Comparison of ENCODE assay signal across 27 cellular contexts in the genomic region with DNA sequence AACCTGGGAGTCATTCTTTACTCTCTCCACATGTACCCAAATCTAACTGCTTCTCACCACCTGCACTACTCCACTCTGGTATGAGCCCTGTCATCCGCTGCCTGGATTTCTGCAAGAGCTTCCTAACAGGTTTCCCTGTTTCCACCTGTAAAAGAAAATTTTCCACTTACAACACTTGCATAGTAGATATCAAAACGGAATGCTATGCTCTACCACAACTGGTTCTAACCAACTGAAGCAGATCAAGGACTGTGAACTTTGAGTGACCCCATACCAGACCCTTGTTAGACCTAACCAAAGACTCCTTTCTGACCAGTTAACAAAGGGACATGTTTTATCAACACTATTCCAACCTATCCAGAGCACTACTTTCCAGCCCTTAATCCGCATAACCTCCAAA.
"Had no signal": no experiment of that assay in that cellular context is flagged by ENCODE, and none has a peak within 500 bp of the region (broad histone marks: within the 10 kb centered on the region; RNA-seq: fewer than 3 reads in every experiment).

No MANE protein-coding gene starts in this region.

- H3K36me3 ChIP-seq: lower lobe of right lung, neutrophil, pancreas, suprapubic skin, transverse colon, upper lobe of right lung, uterus had no signal

- H3K27me3 ChIP-seq: neutrophil, pancreas, suprapubic skin, transverse colon, upper lobe of right lung, uterus had no signal

- FAIRE-seq: endometrium, frontal cortex, pancreas had no signal

- H3K4me1 ChIP-seq: upper lobe of right lung, uterus had no signal

- H3K4me2 ChIP-seq: smooth muscle cell had no signal

- H3K27ac ChIP-seq: coronary artery, lower lobe of right lung, neutrophil, pancreas, suprapubic skin, transverse colon, upper lobe of right lung, uterus had no signal

- DNase-seq: dermis blood vessel endothelial cell; effector memory CD8-positive, alpha-beta T cell; erythroblast; hypothalamus; immature natural killer cell; islet precursor cell; kidney glomerular epithelial cell; left colon; left ventricle myocardium superior; lower lobe of right lung; natural killer cell; pancreas; stimulated activated CD4-positive, alpha-beta T cell treated with anti-CD3 and anti-CD28 coated beads, Interleukin-12 subunit alpha, Interleukin-12 subunit beta, amount 100 ng/mL, for 4 hours; stimulated activated CD4-positive, alpha-beta T cell treated with anti-CD3 and anti-CD28 coated beads, Interleukin-1b, Interleukin-23, amount 100 ng/mL, for 48 hours; stimulated activated CD4-positive, alpha-beta T cell treated with anti-CD3 and anti-CD28 coated beads, Interleukin-4, amount 100 ng/mL, for 1 hour; stimulated activated CD8-positive, alpha-beta memory T cell treated with anti-CD3 and anti-CD28 coated beads, Interleukin-4, amount 100 ng/mL, for 48 hours; stimulated activated naive CD4-positive, alpha-beta T cell; stimulated activated naive CD8-positive, alpha-beta T cell treated with anti-CD3 and anti-CD28 coated beads, Interleukin-15, amount 100 ng/mL, for 72 hours; transverse colon; upper lobe of right lung; uterus had no signal

- H3K4me3 ChIP-seq: coronary artery, lower lobe of right lung, pancreas, smooth muscle cell, suprapubic skin, transverse colon, upper lobe of right lung, uterus had no signal

- H3K9me3 ChIP-seq: lower lobe of right lung, neutrophil, pancreas, suprapubic skin, transverse colon, upper lobe of right lung, uterus had no signal
